ENCODE assay signal across 7 cellular contexts in the genomic region with DNA sequence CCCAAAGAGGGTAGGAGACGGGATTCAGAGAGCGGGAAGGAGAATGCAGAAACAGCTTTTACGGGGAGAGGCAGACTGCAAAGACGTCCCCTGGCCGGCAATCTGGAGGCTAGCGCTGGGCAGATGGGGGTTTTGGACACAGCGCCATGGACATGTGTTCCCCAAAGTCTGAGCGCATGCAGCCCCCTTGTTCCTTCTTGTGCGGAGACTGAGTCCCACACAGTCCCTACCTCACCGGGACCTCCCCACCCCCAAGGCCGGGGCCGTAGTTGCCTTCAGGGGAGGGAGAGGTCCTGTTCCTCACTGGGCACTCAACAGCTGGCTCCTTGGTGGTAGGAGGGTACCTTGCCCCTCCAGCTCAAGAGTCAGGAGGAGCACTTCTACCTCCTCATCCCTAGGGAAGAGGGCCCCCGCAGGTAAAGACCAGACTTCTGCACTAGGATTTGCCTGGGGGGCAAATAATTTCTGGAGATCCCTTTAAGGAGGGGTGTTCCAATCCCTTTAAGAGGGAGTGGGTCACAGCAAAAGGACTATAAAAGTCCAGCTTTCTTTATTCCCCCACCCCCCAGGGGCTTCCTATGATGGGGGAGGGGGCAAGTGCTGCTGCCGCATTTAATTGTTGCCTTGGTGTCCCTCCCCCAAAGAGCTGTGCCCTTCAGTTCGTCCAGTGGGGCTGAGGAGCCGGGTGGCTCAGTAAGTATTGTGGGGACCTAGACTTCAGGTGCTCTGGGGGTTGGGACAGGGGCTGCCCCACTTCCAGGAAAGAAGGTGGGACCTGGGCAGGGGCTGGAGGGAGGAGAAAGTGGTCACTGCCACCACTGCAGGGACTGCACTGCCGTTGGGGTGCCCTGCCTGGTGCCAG. TPM values are rescaled to one million over a fixed set of nuclear protein-coding genes. Genes with fewer than 3 reads are reported as not detected.
DNase-seq lines count a peak whose midpoint lies in the region; ATAC-seq, FAIRE-seq and TF ChIP-seq lines count a peak whose summit lies in the region.
"Had no signal": no experiment of that assay in that cellular context is flagged by ENCODE, and none has a peak within 500 bp of the region (broad histone marks: within the 10 kb centered on the region; RNA-seq: fewer than 3 reads in every experiment).

No MANE protein-coding gene starts in this region.

- H3K9me3 ChIP-seq in A549 = no peaks in the 10 kb centered on the region
- no peaks in the 10 kb centered on the region for H3K9me3 ChIP-seq in OCI-LY3 (ENCODE audit: insufficient read depth, low read length)
- H3K9me3 ChIP-seq in iPS-15b (ENCODE audit: control insufficient read depth, insufficient read depth, low read length) = no peaks in the 10 kb centered on the region

- peaks cover 3% of the 10 kb centered on the region; the same call in 1 of the 2 replicates for H4K20me1 ChIP-seq in OCI-LY3 (ENCODE audit: insufficient read depth, low read length)

- TF ChIP-seq POLR2A in A549 (IDR thresholded peaks at IDR 0.05; ENCODE audit: low read length) = no peak

- H3K36me3 ChIP-seq in OCI-LY3 (replicated peaks; ENCODE audit: low read depth, low read length) = no peaks in the 10 kb centered on the region
- H3K36me3 ChIP-seq in iPS-15b (ENCODE audit: control insufficient read depth, insufficient read depth, low read length) = no peaks in the 10 kb centered on the region

- no peak for TF ChIP-seq RAD21 in A549 (conservative IDR thresholded peaks at IDR 0.05 in 1 of 2, IDR thresholded peaks at IDR 0.05 in 1 of 2)

- CTCF ChIA-PET in A549 (lab: Yijun Ruan, JAX) = interaction anchor here (1.0 to 1.6 kb wide), 3 partner anchors 15 to 117 kb away, joined by 3 to 4 read pairs (median 3); no protein-coding TSS in a partner anchor

- H3K79me2 ChIP-seq in OCI-LY3 (ENCODE audit: low read length) = peaks cover 10% of the 10 kb centered on the region

- no peak overlapping the region for H3K9ac ChIP-seq in OCI-LY3 (ENCODE audit: low read length)
- peak overlapping the region; percentile 60 for H3K9ac ChIP-seq in iPS-15b (ENCODE audit: low read depth, low read length)

- peaks cover 21% of the 10 kb centered on the region; the same call in 1 of the 3 replicates for H3K4me1 ChIP-seq in A549
- H3K4me1 ChIP-seq in OCI-LY3 (ENCODE audit: low read length) = peaks cover 22% of the 10 kb centered on the region
- peaks cover 14% of the 10 kb centered on the region for H3K4me1 ChIP-seq in iPS-15b (ENCODE audit: control insufficient read depth, insufficient read depth, low read length)

- peaks cover 62% of the 10 kb centered on the region for H3K27me3 ChIP-seq in OCI-LY3 (ENCODE audit: low read depth, low read length)
- peaks cover 33% of the 10 kb centered on the region for H3K27me3 ChIP-seq in iPS-15b (ENCODE audit: control insufficient read depth, insufficient read depth, low read length)

- peak overlapping the region; percentile 25; the same call in 2 of the 3 replicates for H3K4me3 ChIP-seq in A549
- peak overlapping the region; percentile 54 for H3K4me3 ChIP-seq in OCI-LY3 (ENCODE audit: low read length)
- peak overlapping the region; percentile 96 for H3K4me3 ChIP-seq in iPS-15b (ENCODE audit: low read depth, low read length)

- no peak overlapping the region for H2AFZ ChIP-seq in OCI-LY3 (ENCODE audit: low read depth, low read length)

- TF ChIP-seq CTCF in A549 (IDR thresholded peaks at IDR 0.05) (no peak), OCI-LY3 (IDR thresholded peaks at IDR 0.05; ENCODE audit: low read depth, low read length) (no peak)

- WGBS in A549 (ENCODE audit: missing lambda C conversion rate) = 64% methylated on average over 11 of the region's 17 CpGs

- H3K4me2 ChIP-seq in A549 = peak overlapping the region; percentile 64
- peak overlapping the region; percentile 57 for H3K4me2 ChIP-seq in OCI-LY3 (ENCODE audit: low read length)

- no peak for DNase-seq in A549 (ENCODE audit: low read depth in 1 of 2, low spot score in 1 of 2)
- DNase-seq: EL had no signal

- ATAC-seq in A549 = no peak
- no peak for ATAC-seq in GM21825 (IDR thresholded peaks at IDR 0.05; ENCODE audit: unreplicated experiment)
- ATAC-seq in GM21381 (IDR thresholded peaks at IDR 0.05; ENCODE audit: unreplicated experiment) = no peak
- no peak for ATAC-seq in GM18517 (IDR thresholded peaks at IDR 0.05; ENCODE audit: unreplicated experiment)

- FAIRE-seq in A549 (lab: Jason Lieb, UNC) = no peak

- no peak for TF ChIP-seq EP300 in A549 (IDR thresholded peaks at IDR 0.05)

- POLR2A ChIA-PET in A549 (lab: Yijun Ruan, JAX) = no interaction called here

- peak overlapping the region in 1 of 2 experiments; percentile 81; a peak in 2 of 6 replicates for H3K27ac ChIP-seq in A549
- no peak overlapping the region for H3K27ac ChIP-seq in OCI-LY3 (ENCODE audit: low read length)

TF ChIP-seq in A549, 52 proteins besides CTCF, POLR2A, EP300 and RAD21:
- TF ChIP-seq, protein P1, sequence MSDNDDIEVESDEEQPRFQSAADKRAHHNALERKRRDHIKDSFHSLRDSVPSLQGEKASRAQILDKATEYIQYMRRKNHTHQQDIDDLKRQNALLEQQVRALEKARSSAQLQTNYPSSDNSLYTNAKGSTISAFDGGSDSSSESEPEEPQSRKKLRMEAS (IDR thresholded peaks at IDR 0.05) = no peak
- TF ChIP-seq BHLHE40 (IDR thresholded peaks at IDR 0.05; ENCODE audit: low read depth, low read length) (no peak), PHF8 (IDR thresholded peaks at IDR 0.05; ENCODE audit: borderline replicate concordance, low read depth) (no peak), MYC (IDR thresholded peaks at IDR 0.05; ENCODE audit: borderline replicate concordance, low read length) (no peak), TP53 (CRISPR knock-in tag; IDR thresholded peaks at IDR 0.05) (no peak), NR3C1 (IDR thresholded peaks at IDR 0.05) (no peak), HDAC2 (IDR thresholded peaks at IDR 0.05) (no peak), NPAS2 (CRISPR knock-in tag; IDR thresholded peaks at IDR 0.05; ENCODE audit: borderline replicate concordance) (no peak)

RNA-seq across cellular contexts. Expression of a gene that starts 3.6 kb away (rescaled TPM):
- polyA plus RNA-seq in A549 (2011; rRNA removed) = 2.3 and 2.8 TPM in 2 replicates
- 3.7 and 4.5 TPM in 2 replicates for polyA plus RNA-seq in A549 (2012; cell fraction: cytosol; rRNA removed)
- polyA plus RNA-seq in A549 (2012; cell fraction: nucleus; rRNA removed) = 10.4 and 10.7 TPM in 2 replicates
- polyA plus RNA-seq in A549 (2017; fragmentation: RNase III; extraction: RNeasy Plus Mini Kit Qiagen cat#74134 plus additional on column Dnase treatment) = 10.1 to 11.1 TPM (median 10.9 TPM) in 3 replicates
- 2.7 and 3.5 TPM in 2 replicates for polyA minus RNA-seq in A549 (2011; rRNA and poly(A)+ RNA removed)

RNA-seq across cellular contexts. Expression of a gene that starts 31.5 kb away (rescaled TPM):
- polyA plus RNA-seq in A549 (2011; rRNA removed) (10.2 and 14.8 TPM in 2 replicates), A549 (2017; fragmentation: RNase III; extraction: RNeasy Plus Mini Kit Qiagen cat#74134 plus additional on column Dnase treatment) (12.4 to 13.0 TPM (median 12.6 TPM) in 3 replicates)
- 12.3 and 16.3 TPM in 2 replicates for polyA plus RNA-seq in A549 (2012; cell fraction: cytosol; rRNA removed)
- 20.3 and 20.5 TPM in 2 replicates for polyA plus RNA-seq in A549 (2012; cell fraction: nucleus; rRNA removed)
- polyA minus RNA-seq in A549 (2011; rRNA and poly(A)+ RNA removed) = 12.5 and 13.2 TPM in 2 replicates

RNA-seq across cellular contexts. Expression of a gene that starts 33.7 kb away (rescaled TPM):
- polyA plus RNA-seq in A549 (2011; rRNA removed) = 8.6 and 9.8 TPM in 2 replicates
- 9.0 and 11.9 TPM in 2 replicates for polyA plus RNA-seq in A549 (2012; cell fraction: cytosol; rRNA removed)
- polyA plus RNA-seq in A549 (2012; cell fraction: nucleus; rRNA removed) = 12.5 and 13.2 TPM in 2 replicates
- 8.7 to 11.0 TPM (median 10.8 TPM) in 3 replicates for polyA plus RNA-seq in A549 (2017; fragmentation: RNase III; extraction: RNeasy Plus Mini Kit Qiagen cat#74134 plus additional on column Dnase treatment)
- polyA minus RNA-seq in A549 (2011; rRNA and poly(A)+ RNA removed) = 9.0 and 9.4 TPM in 2 replicates

RNA-seq across cellular contexts. Expression of a gene that starts 54.6 kb away (rescaled TPM):
- polyA plus RNA-seq in A549 (2011; rRNA removed) = 41.2 and 50.3 TPM in 2 replicates
- 23.9 and 25.0 TPM in 2 replicates for polyA plus RNA-seq in A549 (2012; cell fraction: cytosol; rRNA removed)
- 12.3 and 14.0 TPM in 2 replicates for polyA plus RNA-seq in A549 (2012; cell fraction: nucleus; rRNA removed)
- polyA plus RNA-seq in A549 (2017; fragmentation: RNase III; extraction: RNeasy Plus Mini Kit Qiagen cat#74134 plus additional on column Dnase treatment) = 45.0 to 52.6 TPM (median 48.0 TPM) in 3 replicates
- polyA minus RNA-seq in A549 (2011; rRNA and poly(A)+ RNA removed) = 26.1 and 32.3 TPM in 2 replicates

Comparison
In these comparisons a context has a peak if more than half of its experiments do, and no peak if none do; other contexts are left out.
1. H3K4me3 ChIP-seq: peak in every context shown above with its lines; median percentile 96 in iPS-15b; 54 in OCI-LY3; 25 in A549.